Comparison of ENCODE assay signal across 15 cellular contexts in the genomic region with DNA sequence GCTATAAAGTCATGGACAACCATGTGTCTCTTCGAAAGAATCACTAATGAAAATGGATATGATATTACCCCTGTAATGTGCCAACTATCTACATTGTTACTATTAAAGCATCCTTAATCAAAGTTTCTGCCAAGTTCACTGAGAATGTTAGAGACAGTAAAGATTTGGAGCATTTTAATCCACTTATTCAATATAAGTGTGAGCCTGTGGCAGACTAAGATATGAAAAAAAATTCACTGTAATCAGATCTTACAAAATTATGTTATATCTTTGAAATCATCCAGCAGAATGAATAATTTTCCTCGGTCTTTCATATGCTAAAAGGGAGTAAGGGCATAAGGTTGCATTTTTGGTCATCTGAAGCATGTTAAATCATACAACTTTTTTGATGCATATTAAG. TPM values are rescaled to one million over a fixed set of nuclear protein-coding genes. Genes with fewer than 3 reads are reported as not detected.
DNase-seq lines count a peak whose midpoint lies in the region; ATAC-seq and TF ChIP-seq lines count a peak whose summit lies in the region.
"Had no signal": no experiment of that assay in that cellular context is flagged by ENCODE, and none has a peak within 500 bp of the region (broad histone marks: within the 10 kb centered on the region; RNA-seq: fewer than 3 reads in every experiment).

No MANE protein-coding gene starts in this region.

- no peak for DNase-seq in CD8-positive, alpha-beta memory T cell
- no peak for DNase-seq in T-cell
- DNase-seq in effector memory CD8-positive, alpha-beta T cell: no peak
- no peak for DNase-seq in stimulated activated naive B cell treated with anti-CD40 and anti-IgM and Interleukin-4, amounts not matched to agents 10 μg/mL and 1 μg/mL and 100 μg/mL, for 72 hours
- DNase-seq in GM13976 (ENCODE audit: low spot score): no peak
- DNase-seq: activated CD8-positive, alpha-beta memory T cell treated with anti-CD3 and anti-CD28 coated beads, Interleukin-2, amount 50 U/mL, for 48 hours; effector CD8-positive, alpha-beta T cell; EL; foreskin keratinocyte; NCI-H2171; SIG-M5 had no signal

- peak overlapping the region in 6 of 7 donors; percentile 5 to 56 (median 47) for H3K4me3 Mint-ChIP-seq in CD8-positive, alpha-beta memory T cell
- peak overlapping the region in 2 of 3 donors; percentile 2 to 64 for H3K4me3 Mint-ChIP-seq in T-cell
- H3K4me3 Mint-ChIP-seq in effector memory CD8-positive, alpha-beta T cell: peak overlapping the region; percentile 32 to 57
- no peak overlapping the region for H3K4me3 Mint-ChIP-seq in stimulated activated naive B cell treated with anti-CD40 and anti-IgM and Interleukin-4, amounts not matched to agents 10 μg/mL and 1 μg/mL and 100 μg/mL, for 72 hours

- peaks cover 50 to 81% (median 78%) of the 10 kb centered on the region in 3 donors for H3K4me1 Mint-ChIP-seq in CD8-positive, alpha-beta memory T cell
- peaks cover 81 to 86% (median 85%) of the 10 kb centered on the region in 3 donors for H3K4me1 Mint-ChIP-seq in T-cell
- peaks cover 8 to 26% of the 10 kb centered on the region in 2 donors for H3K4me1 Mint-ChIP-seq in effector memory CD8-positive, alpha-beta T cell (ENCODE audit: low read depth in 2 of 2)
- peaks cover 14 to 41% of the 10 kb centered on the region in 2 donors for H3K4me1 Mint-ChIP-seq in stimulated activated naive B cell treated with anti-CD40 and anti-IgM and Interleukin-4, amounts not matched to agents 10 μg/mL and 1 μg/mL and 100 μg/mL, for 72 hours

- ATAC-seq in T-cell (replicated peaks in 1 of 4): no peak
- ATAC-seq in effector memory CD8-positive, alpha-beta T cell (replicated peaks): no peak
- ATAC-seq in stimulated activated naive B cell treated with anti-CD40 and anti-IgM and Interleukin-4, amounts not matched to agents 10 μg/mL and 1 μg/mL and 100 μg/mL, for 72 hours (replicated peaks): peak; percentile 11 to 12
- ATAC-seq in HG02763 (IDR thresholded peaks at IDR 0.05; ENCODE audit: unreplicated experiment): no peak
- no peak for ATAC-seq in HG02623 (IDR thresholded peaks at IDR 0.05; ENCODE audit: unreplicated experiment)
- ATAC-seq: foreskin keratinocyte had no signal

- no peak overlapping the region for H3K27ac ChIP-seq in CD8-positive, alpha-beta memory T cell (ENCODE audit: low read depth, low read length)
- H3K27ac ChIP-seq: C4-2B, foreskin keratinocyte had no signal

- POLR2A ChIA-PET in CD8-positive, alpha-beta memory T cell (lab: Charles Lee): no interaction called here
- POLR2A ChIA-PET in T-cell (lab: Charles Lee): interaction anchor here in 1 of 2 donors (1.2 kb wide), 1 partner anchor 41 kb away, joined by 3 read pairs; no protein-coding TSS in a partner anchor

- peaks cover 56% of the 10 kb centered on the region for H3K4me1 ChIP-seq in CD8-positive, alpha-beta memory T cell (ENCODE audit: insufficient read depth, low read length)
- H3K4me1 ChIP-seq: foreskin keratinocyte had no signal

- H3K27me3 Mint-ChIP-seq in CD8-positive, alpha-beta memory T cell: no peaks in the 10 kb centered on the region
- no peaks in the 10 kb centered on the region for H3K27me3 Mint-ChIP-seq in T-cell
- H3K27me3 Mint-ChIP-seq in effector memory CD8-positive, alpha-beta T cell: no peaks in the 10 kb centered on the region
- no peaks in the 10 kb centered on the region for H3K27me3 Mint-ChIP-seq in stimulated activated naive B cell treated with anti-CD40 and anti-IgM and Interleukin-4, amounts not matched to agents 10 μg/mL and 1 μg/mL and 100 μg/mL, for 72 hours
- H3K27me3 Mint-ChIP-seq: progenitor cell of endocrine pancreas had no signal

- H3K27me3 ChIP-seq in CD8-positive, alpha-beta memory T cell (ENCODE audit: insufficient read depth, low read length, poor library complexity, severe bottlenecking): no peaks in the 10 kb centered on the region
- H3K27me3 ChIP-seq: foreskin keratinocyte had no signal

- CTCF ChIA-PET in CD8-positive, alpha-beta memory T cell (lab: Charles Lee): interaction anchor here (1.2 kb wide), 1 partner anchor 49 kb away, joined by 5 read pairs; no protein-coding TSS in a partner anchor
- CTCF ChIA-PET in T-cell (lab: Charles Lee): interaction anchor here (0.6 to 1.4 kb wide), 4 partner anchors 50 to 277 kb away, joined by 4 to 10 read pairs (median 6); partner anchors contain the start of gene MAML2 (in 1 of the 2)

- no peak overlapping the region for H3K4me3 ChIP-seq in CD8-positive, alpha-beta memory T cell (ENCODE audit: low read length)

- in situ Hi-C loops in GM13976 (cut with MboI; ENCODE audit: low sequenced_read_pairs, unreplicated experiment): no loop called here

- H3K36me3 ChIP-seq in CD8-positive, alpha-beta memory T cell (ENCODE audit: insufficient read depth, low read length): no peaks in the 10 kb centered on the region

- peaks cover 2 to 12% (median 5%) of the 10 kb centered on the region in 3 donors for H3K36me3 Mint-ChIP-seq in CD8-positive, alpha-beta memory T cell
- peaks cover 28% of the 10 kb centered on the region for H3K36me3 Mint-ChIP-seq in T-cell
- peaks cover 6% of the 10 kb centered on the region for H3K36me3 Mint-ChIP-seq in effector memory CD8-positive, alpha-beta T cell (ENCODE audit: insufficient read depth)
- peaks cover 9 to 12% of the 10 kb centered on the region in 2 donors for H3K36me3 Mint-ChIP-seq in stimulated activated naive B cell treated with anti-CD40 and anti-IgM and Interleukin-4, amounts not matched to agents 10 μg/mL and 1 μg/mL and 100 μg/mL, for 72 hours

- peak overlapping the region in 2 of 8 donors; percentile 8 to 49 for H3K27ac Mint-ChIP-seq in CD8-positive, alpha-beta memory T cell
- peak overlapping the region; percentile 19 to 44 for H3K27ac Mint-ChIP-seq in T-cell
- H3K27ac Mint-ChIP-seq in effector memory CD8-positive, alpha-beta T cell: peak overlapping the region; percentile 72 to 84
- H3K27ac Mint-ChIP-seq in stimulated activated naive B cell treated with anti-CD40 and anti-IgM and Interleukin-4, amounts not matched to agents 10 μg/mL and 1 μg/mL and 100 μg/mL, for 72 hours: no peak overlapping the region
- H3K27ac Mint-ChIP-seq: progenitor cell of endocrine pancreas had no signal

- H3K9me3 Mint-ChIP-seq in CD8-positive, alpha-beta memory T cell: no peaks in the 10 kb centered on the region
- no peaks in the 10 kb centered on the region for H3K9me3 Mint-ChIP-seq in T-cell
- H3K9me3 Mint-ChIP-seq in effector memory CD8-positive, alpha-beta T cell: no peaks in the 10 kb centered on the region
- H3K9me3 Mint-ChIP-seq in stimulated activated naive B cell treated with anti-CD40 and anti-IgM and Interleukin-4, amounts not matched to agents 10 μg/mL and 1 μg/mL and 100 μg/mL, for 72 hours: no peaks in the 10 kb centered on the region

- H3K9me3 ChIP-seq in CD8-positive, alpha-beta memory T cell (ENCODE audit: low read length): no peaks in the 10 kb centered on the region

- no peak for TF ChIP-seq CTCF in GM13976 (IDR thresholded peaks at IDR 0.05; ENCODE audit: borderline replicate concordance, control extremely low read depth, extremely low read depth, insufficient read depth, missing control alignments)

RNA-seq across cellular contexts. Expression of gene MAML2, which starts 49.9 kb away (rescaled TPM):
- total RNA-seq in CD8-positive, alpha-beta memory T cell: 10 to 100 TPM; 15.6 to 15.9 TPM
- polyA plus RNA-seq in CD8-positive, alpha-beta memory T cell: 11.1 TPM
- 10 to 100 TPM; 30.4 to 66.7 (median 35.1) TPM for total RNA-seq in T-cell

Comparison
In these comparisons a context has a peak if more than half of its experiments do, and no peak if none do; other contexts are left out.
1. H3K4me3 Mint-ChIP-seq: peak in CD8-positive, alpha-beta memory T cell (6 of 7), T-cell (2 of 3) and effector memory CD8-positive, alpha-beta T cell (2 of 2); none in stimulated activated naive B cell treated with anti-CD40 and anti-IgM and Interleukin-4, amounts not matched to agents 10 μg/mL and 1 μg/mL and 100 μg/mL, for 72 hours (0 of 2).
2. ATAC-seq: peak in stimulated activated naive B cell treated with anti-CD40 and anti-IgM and Interleukin-4, amounts not matched to agents 10 μg/mL and 1 μg/mL and 100 μg/mL, for 72 hours (2 of 2); none in T-cell (0 of 4), effector memory CD8-positive, alpha-beta T cell (single experiment), HG02763 (single experiment) and HG02623 (single experiment).